In genomic region chr4:18815081-18815778, GRCh38 we compare ENCODE assay signal across 11 cellular contexts.
DNase-seq lines count a peak whose midpoint lies in the region; ATAC-seq, FAIRE-seq and TF ChIP-seq lines count a peak whose summit lies in the region.
"Had no signal": no experiment of that assay in that cellular context is flagged by ENCODE, and none has a peak within 500 bp of the region (broad histone marks: within the 10 kb centered on the region; RNA-seq: fewer than 3 reads in every experiment).

No MANE protein-coding gene starts in this region.

- no peak overlapping the region for H3K4me3 Mint-ChIP-seq in GM23338
- H3K4me3 Mint-ChIP-seq in natural killer cell treated with Interleukin-12 subunit alpha and Interleukin-12 subunit beta and Interleukin-15 and Interleukin-18, amount 100 ng/mL, for 72 hours, result no peak overlapping the region
- H3K4me3 Mint-ChIP-seq: CD8-positive, alpha-beta memory T cell had no signal

- no peak overlapping the region for H4K5ac ChIP-seq in IMR-90 (ENCODE audit: low read depth, low read length)
- H4K5ac ChIP-seq in H1 (ENCODE audit: insufficient read length, low read depth, low read length), result no peak overlapping the region
- H4K5ac ChIP-seq in mesendoderm (ENCODE audit: low read length), result no peak overlapping the region

- H3K79me1 ChIP-seq in IMR-90 (ENCODE audit: low read depth in 1 of 2, low read length in 2 of 2) (no peaks in the 10 kb centered on the region), H1 (ENCODE audit: low read depth, low read length) (no peaks in the 10 kb centered on the region), mesendoderm (ENCODE audit: low read length) (no peaks in the 10 kb centered on the region)

- WGBS in IMR-90 (ENCODE audit: extremely low coverage in 2 of 2, insufficient read length in 1 of 2), 2 experiments, result 36% methylated on average over 1 of the region's 3 CpGs; no CpG with 5 or more reads in 1 of the 2 experiments
- WGBS in H1 (ENCODE audit: extremely low coverage in 1 of 2, insufficient coverage in 1 of 2, insufficient read length in 1 of 2, insufficient replicate concordance in 2 of 2, low coverage in 1 of 2, low lambda C conversion rate in 2 of 2, missing lambda C conversion rate in 1 of 2), 2 experiments, result 88% methylated on average over 3 of the region's 3 CpGs; no CpG with 5 or more reads in 1 of the 2 experiments
- no CpG with 5 or more reads among the region's 3 CpGs for WGBS in mesendoderm (ENCODE audit: extremely low coverage, insufficient coverage, low lambda C conversion rate)

- H4K91ac ChIP-seq in IMR-90 (ENCODE audit: insufficient read depth, low read depth, low read length), result no peak overlapping the region
- no peak overlapping the region for H4K91ac ChIP-seq in H1 (replicated peaks; ENCODE audit: insufficient read length, low read length)

- H3K27ac ChIP-seq in GM23338 (ENCODE audit: low read depth) (no peak overlapping the region), IMR-90 (ENCODE audit: insufficient read depth, low read length) (no peak overlapping the region), H1 (ENCODE audit: low read depth, low read length) (no peak overlapping the region), mesendoderm (ENCODE audit: low read depth, low read length) (no peak overlapping the region)
- H3K27ac ChIP-seq: HL-60 had no signal

- no peak overlapping the region for H3K4ac ChIP-seq in IMR-90 (ENCODE audit: low read depth, low read length)
- no peak overlapping the region for H3K4ac ChIP-seq in H1 (replicated peaks; ENCODE audit: insufficient read length, low read depth, low read length)
- H3K4ac ChIP-seq in mesendoderm (ENCODE audit: low read depth, low read length), result no peak overlapping the region

- no peaks in the 10 kb centered on the region for H3F3A ChIP-seq in GM23338 (replicated peaks; ENCODE audit: low read depth)

- no peak overlapping the region for H2BK15ac ChIP-seq in IMR-90 (ENCODE audit: low read depth, low read length)
- no peak overlapping the region for H2BK15ac ChIP-seq in H1 (ENCODE audit: low read length)
- no peak overlapping the region for H2BK15ac ChIP-seq in mesendoderm (replicated peaks; ENCODE audit: low read depth)

- H3K9me3 Mint-ChIP-seq in GM23338, result peaks cover 33% of the 10 kb centered on the region
- H3K9me3 Mint-ChIP-seq in natural killer cell treated with Interleukin-12 subunit alpha and Interleukin-12 subunit beta and Interleukin-15 and Interleukin-18, amount 100 ng/mL, for 72 hours, result peaks cover 6% of the 10 kb centered on the region

- H2AFZ ChIP-seq in GM23338 (no peak overlapping the region), IMR-90 (replicated peaks; ENCODE audit: low read length, poor library complexity) (no peak overlapping the region), H1 (ENCODE audit: low read length) (no peak overlapping the region)

- H2BK5ac ChIP-seq in IMR-90 (ENCODE audit: low read depth, low read length, poor library complexity, severe bottlenecking), result no peak overlapping the region
- no peak overlapping the region; the same call in 1 of the 2 replicates for H2BK5ac ChIP-seq in H1 (ENCODE audit: low read depth, low read length)
- no peak overlapping the region for H2BK5ac ChIP-seq in mesendoderm (ENCODE audit: low read length)

- TF ChIP-seq CTCF in GM23338 (conservative IDR thresholded peaks at IDR 0.05; ENCODE audit: low read depth in 2 of 2), result no peak
- no peak for TF ChIP-seq CTCF in IMR-90 (conservative IDR thresholded peaks at IDR 0.05; ENCODE audit: low read depth, low read length)
- no peak for TF ChIP-seq CTCF in H1 (IDR thresholded peaks at IDR 0.05; ENCODE audit: control extremely low read depth in 1 of 3, insufficient read depth in 1 of 3, low read depth in 1 of 3, low read length in 3 of 3)

- H3K9me2 ChIP-seq in GM23338 (ENCODE audit: insufficient read depth), result peaks cover 5% of the 10 kb centered on the region; the same call in 1 of the 2 replicates

- TF ChIP-seq RAD21 in IMR-90 (IDR thresholded peaks at IDR 0.05; ENCODE audit: low read length), result no peak
- no peak for TF ChIP-seq RAD21 in H1 (IDR thresholded peaks at IDR 0.05 in 1 of 2, conservative IDR thresholded peaks at IDR 0.05 in 1 of 2; ENCODE audit: low read depth in 2 of 2, low read length in 2 of 2)

- H2AK9ac ChIP-seq in IMR-90 (replicated peaks; ENCODE audit: low read depth, low read length, poor library complexity), result no peak overlapping the region

- H3K79me2 ChIP-seq in GM23338 (replicated peaks; ENCODE audit: insufficient read depth) (no peaks in the 10 kb centered on the region), H1 (ENCODE audit: control insufficient read depth in 1 of 2, insufficient read depth in 2 of 2, low read length in 2 of 2) (no peaks in the 10 kb centered on the region), mesendoderm (ENCODE audit: control insufficient read depth, insufficient read depth, low read length) (no peaks in the 10 kb centered on the region)

- no peak overlapping the region for H3K4me2 ChIP-seq in GM23338
- H3K4me2 ChIP-seq in IMR-90 (ENCODE audit: low read depth, low read length), result no peak overlapping the region
- H3K4me2 ChIP-seq in H1 (ENCODE audit: insufficient read depth in 1 of 2, low read depth in 2 of 2, low read length in 2 of 2), result no peak overlapping the region
- H3K4me2 ChIP-seq in mesendoderm (ENCODE audit: low read length), result no peak overlapping the region

- H3K18ac ChIP-seq in IMR-90 (ENCODE audit: low read depth, low read length) (no peak overlapping the region), H1 (ENCODE audit: extremely low read depth, low read length) (no peak overlapping the region), mesendoderm (ENCODE audit: low read length) (no peak overlapping the region)

- H3K4me1 ChIP-seq in GM23338 (ENCODE audit: insufficient read depth) (0 out of 2 replicates have a peak, but pooled peaks cover 7% of the 10 kb centered on the region), IMR-90 (ENCODE audit: control insufficient read depth, insufficient read depth, low read length) (no peaks in the 10 kb centered on the region), H1 (replicated peaks in 1 of 4; ENCODE audit: control insufficient read depth in 3 of 4, insufficient read depth in 4 of 4, low read length in 3 of 4) (no peaks in the 10 kb centered on the region), mesendoderm (ENCODE audit: control insufficient read depth, low read depth, low read length) (no peaks in the 10 kb centered on the region)

- no peak overlapping the region for H3K56ac ChIP-seq in IMR-90 (ENCODE audit: extremely low read depth, insufficient read depth, low read length)
- no peak overlapping the region for H3K56ac ChIP-seq in H1 (replicated peaks; ENCODE audit: insufficient read length, low read depth, low read length)
- H3K56ac ChIP-seq in mesendoderm (ENCODE audit: low read length), result no peak overlapping the region

- BruUV-seq in IMR-90 (replicated peaks; lab: Mats Ljungman, UMichigan), result no TSS peak

- H4K20me1 ChIP-seq in GM23338 (replicated peaks; ENCODE audit: insufficient read depth) (no peaks in the 10 kb centered on the region), IMR-90 (ENCODE audit: insufficient read depth, low read length) (no peaks in the 10 kb centered on the region), H1 (replicated peaks in 1 of 2; ENCODE audit: control insufficient read depth in 1 of 2, insufficient read depth in 2 of 2, low read length in 2 of 2) (no peaks in the 10 kb centered on the region)

- H2BK20ac ChIP-seq in IMR-90 (ENCODE audit: low read depth, low read length) (no peak overlapping the region), H1 (ENCODE audit: low read length) (peak overlapping the region; percentile 15; the same call in 1 of the 2 replicates)

- H3K9me1 ChIP-seq in IMR-90 (ENCODE audit: insufficient read depth, low read length), result no peaks in the 10 kb centered on the region

- H3K27ac Mint-ChIP-seq in GM23338, result no peak overlapping the region
- no peak overlapping the region for H3K27ac Mint-ChIP-seq in natural killer cell treated with Interleukin-12 subunit alpha and Interleukin-12 subunit beta and Interleukin-15 and Interleukin-18, amount 100 ng/mL, for 72 hours
- H3K27ac Mint-ChIP-seq: CD8-positive, alpha-beta memory T cell had no signal

- H2AK5ac ChIP-seq in IMR-90 (ENCODE audit: low read depth, low read length) (no peak overlapping the region), H1 (ENCODE audit: low read depth, low read length) (no peak overlapping the region), mesendoderm (ENCODE audit: low read length) (no peak overlapping the region)

- DNase-seq in GM23338 (ENCODE audit: low spot score), result peak; percentile 58
- no peak for DNase-seq in IMR-90
- no peak for DNase-seq in H1 (ENCODE audit: low read depth in 1 of 2, low spot score in 2 of 2)
- peak; percentile 14 for DNase-seq in mesendoderm
- no peak for DNase-seq in activated naive CD4-positive, alpha-beta T cell (lab: John Stamatoyannopoulos, UW)
- DNase-seq in natural killer cell treated with Interleukin-12 subunit alpha and Interleukin-12 subunit beta and Interleukin-15 and Interleukin-18, amount 100 ng/mL, for 72 hours (ENCODE audit: low spot score), result no peak
- DNase-seq: CD8-positive, alpha-beta memory T cell; KG1 had no signal

- POLR2A ChIA-PET in IMR-90 (lab: Charles Lee; ENCODE audit: unreplicated experiment) (no interaction called here), H1 (lab: Charles Lee; ENCODE audit: partially characterized antibody) (no interaction called here)

- intact Hi-C loops in IMR-90 (cut with micrococcal nuclease), result loop anchor here (10.0 kb wide), 2 partner anchors 110 to 250 kb away; no protein-coding TSS in a partner anchor

- no peaks in the 10 kb centered on the region for H3K4me1 Mint-ChIP-seq in GM23338
- H3K4me1 Mint-ChIP-seq in natural killer cell treated with Interleukin-12 subunit alpha and Interleukin-12 subunit beta and Interleukin-15 and Interleukin-18, amount 100 ng/mL, for 72 hours (ENCODE audit: low read depth in 2 of 2), result no peaks in the 10 kb centered on the region
- H3K4me1 Mint-ChIP-seq: CD8-positive, alpha-beta memory T cell had no signal

- ATAC-seq in GM23338, result no peak
- no peak for ATAC-seq in IMR-90 (ENCODE audit: low read depth)
- ATAC-seq in natural killer cell treated with Interleukin-12 subunit alpha and Interleukin-12 subunit beta and Interleukin-15 and Interleukin-18, amount 100 ng/mL, for 72 hours, result no peak
- no peak for ATAC-seq in HG03196 (IDR thresholded peaks at IDR 0.05; ENCODE audit: unreplicated experiment)

- dilution Hi-C loops in IMR-90 (cut with HindIII; ENCODE audit: low sequenced_read_pairs, unreplicated experiment), result no loop called here

- TF ChIP-seq POLR2A in IMR-90 (IDR thresholded peaks at IDR 0.05; ENCODE audit: low read depth, low read length), result no peak
- no peak for TF ChIP-seq POLR2A in H1 (IDR thresholded peaks at IDR 0.05; ENCODE audit: control extremely low read depth in 1 of 2, low read depth in 2 of 2, low read length in 2 of 2)

- H3K9ac ChIP-seq in IMR-90 (ENCODE audit: low read depth, low read length) (no peak overlapping the region), H1 (replicated peaks in 1 of 4; ENCODE audit: extremely low read depth in 1 of 4, low read depth in 3 of 4, low read length in 3 of 4) (no peak overlapping the region), mesendoderm (ENCODE audit: low read length) (no peak overlapping the region)

- H3K9me3 ChIP-seq in IMR-90 (ENCODE audit: control insufficient read depth, insufficient read depth, low read length) (no peaks in the 10 kb centered on the region; the same call in 1 of the 2 replicates), H1 (ENCODE audit: insufficient read depth in 2 of 2, low read depth in 1 of 2, low read length in 1 of 2) (peaks cover 8 to 19% of the 10 kb centered on the region in 2 experiments)

- in situ Hi-C loops in IMR-90 (cut with MboI; ENCODE audit: low sequenced_read_pairs), result no loop called here

- H3K23ac ChIP-seq in IMR-90 (ENCODE audit: low read depth, low read length), result no peak overlapping the region
- H3K23ac ChIP-seq in H1 (ENCODE audit: insufficient read length), result no peak overlapping the region
- H3K23ac ChIP-seq in mesendoderm (ENCODE audit: low read length), result no peak overlapping the region

- H3K36me3 ChIP-seq in GM23338 (ENCODE audit: insufficient read depth) (peaks cover 9% of the 10 kb centered on the region; the same call in 1 of the 2 replicates), IMR-90 (ENCODE audit: control insufficient read depth, insufficient read depth, low read length) (no peaks in the 10 kb centered on the region), H1 (ENCODE audit: control insufficient read depth in 2 of 4, insufficient read depth in 4 of 4, low read length in 3 of 4) (peaks cover 0 to 5% (median 0%) of the 10 kb centered on the region in 4 experiments; a peak in 1 of 8 replicates), mesendoderm (ENCODE audit: control insufficient read depth, insufficient read depth, low read length) (no peaks in the 10 kb centered on the region)

- H4K8ac ChIP-seq in IMR-90 (ENCODE audit: low read depth in 2 of 2, low read length in 2 of 2) (no peak overlapping the region), H1 (ENCODE audit: extremely low read depth, insufficient read depth, low read length) (no peak overlapping the region), mesendoderm (ENCODE audit: low read depth, low read length) (no peak overlapping the region)

- H3K27me3 Mint-ChIP-seq in GM23338 (ENCODE audit: insufficient read depth, low read depth, poor library complexity), result no peaks in the 10 kb centered on the region
- H3K27me3 Mint-ChIP-seq in natural killer cell treated with Interleukin-12 subunit alpha and Interleukin-12 subunit beta and Interleukin-15 and Interleukin-18, amount 100 ng/mL, for 72 hours, result no peaks in the 10 kb centered on the region

- no peak overlapping the region for H3K4me3 ChIP-seq in GM23338
- no peak overlapping the region for H3K4me3 ChIP-seq in IMR-90 (ENCODE audit: insufficient read depth, low read depth, low read length)
- peak overlapping the region in 1 of 4 experiments; percentile 14; a peak in 1 of 8 replicates for H3K4me3 ChIP-seq in H1 (ENCODE audit: extremely low read depth in 1 of 4, insufficient read depth in 2 of 4, low read depth in 3 of 4, low read length in 4 of 4)
- no peak overlapping the region for H3K4me3 ChIP-seq in mesendoderm (ENCODE audit: low read length)

- CTCF ChIA-PET in IMR-90 (lab: Yijun Ruan, JAX) (no interaction called here), H1 (lab: Charles Lee; ENCODE audit: partially characterized antibody) (no interaction called here)

- H2BK12ac ChIP-seq in H1 (ENCODE audit: low read depth, low read length), result no peak overlapping the region

- H3K23me2 ChIP-seq in H1 (ENCODE audit: low read depth, low read length), result no peaks in the 10 kb centered on the region

- no peaks in the 10 kb centered on the region for H3K27me3 ChIP-seq in GM23338 (ENCODE audit: insufficient read depth)
- H3K27me3 ChIP-seq in IMR-90 (ENCODE audit: control insufficient read depth, insufficient read depth, low read length), result no peaks in the 10 kb centered on the region
- no peaks in the 10 kb centered on the region for H3K27me3 ChIP-seq in H1 (replicated peaks in 1 of 4; ENCODE audit: control insufficient read depth in 3 of 4, extremely low read depth in 1 of 4, insufficient read depth in 3 of 4, low read length in 3 of 4)
- H3K27me3 ChIP-seq in mesendoderm (ENCODE audit: insufficient read depth, low read length, poor library complexity), result no peaks in the 10 kb centered on the region

- H2BK120ac ChIP-seq in IMR-90 (ENCODE audit: low read depth, low read length) (no peak overlapping the region), H1 (replicated peaks; ENCODE audit: low read depth, low read length) (no peak overlapping the region), mesendoderm (ENCODE audit: low read depth, low read length) (no peak overlapping the region)

- no peak for FAIRE-seq in H1 (lab: Jason Lieb, UNC)
- FAIRE-seq: H54 had no signal

- TF ChIP-seq EP300 in H1 (IDR thresholded peaks at IDR 0.05; ENCODE audit: borderline replicate concordance in 1 of 2, low read depth in 2 of 2, low read length in 2 of 2), result no peak

- H3K14ac ChIP-seq in IMR-90 (replicated peaks; ENCODE audit: low read depth, low read length) (no peak overlapping the region), H1 (ENCODE audit: insufficient read length) (no peak overlapping the region)

- peaks cover 31% of the 10 kb centered on the region for H3K36me3 Mint-ChIP-seq in GM23338 (ENCODE audit: low read depth)
- H3K36me3 Mint-ChIP-seq in natural killer cell treated with Interleukin-12 subunit alpha and Interleukin-12 subunit beta and Interleukin-15 and Interleukin-18, amount 100 ng/mL, for 72 hours, result no peaks in the 10 kb centered on the region
- H3K36me3 Mint-ChIP-seq: CD8-positive, alpha-beta memory T cell had no signal

Comparison
In these comparisons a context has a peak if more than half of its experiments do, and no peak if none do; other contexts are left out.
1. DNase-seq: peak in GM23338 (single experiment) and mesendoderm (single experiment); none in IMR-90 (single experiment), H1 (0 of 2), activated naive CD4-positive, alpha-beta T cell (0 of 4) and natural killer cell treated with Interleukin-12 subunit alpha and Interleukin-12 subunit beta and Interleukin-15 and Interleukin-18, amount 100 ng/mL, for 72 hours (single experiment).